In genomic region chr2:168455692-168456525, GRCh38 we compare ENCODE assay signal across 8 cellular contexts.
A peak's percentile ranks its signal among the peaks of the same experiment; 100 is the strongest.
DNase-seq lines count a peak whose midpoint lies in the region; ATAC-seq and TF ChIP-seq lines count a peak whose summit lies in the region.

CERS6 (plus strand) TSS chr2:168456272; CDS start chr2:168456449, 177 bp downstream.

- ATAC-seq in HG02678 (IDR thresholded peaks at IDR 0.05; ENCODE audit: unreplicated experiment), result peak; percentile 95

- H3K4me3 ChIP-seq in astrocyte of the spinal cord (ENCODE audit: low read depth, low read length) (peak within 1 kb of the TSS; percentile 90), retinal pigment epithelial cell (ENCODE audit: low read length) (peak within 1 kb of the TSS; percentile 96)

- DNase-seq in GM13977 (ENCODE audit: low spot score) (peak; percentile 96), NCI-H128 (lab: John Stamatoyannopoulos, UW; ENCODE audit: unreplicated experiment) (peak; percentile 69), T-helper 9 cell (peak; percentile 28), astrocyte of the spinal cord (ENCODE audit: low read depth, low spot score) (peak; percentile 95), hypothalamus (lab: John Stamatoyannopoulos, UW) (peak; percentile 14 to 94 (median 82)), retinal pigment epithelial cell (ENCODE audit: low read depth) (peak; percentile 79), NAMALWA (ENCODE audit: low spot score) (no peak)

- no peak for TF ChIP-seq CTCF in GM13977 (IDR thresholded peaks at IDR 0.05; ENCODE audit: extremely low read depth, insufficient read depth, missing control alignments)
- TF ChIP-seq CTCF in astrocyte of the spinal cord (IDR thresholded peaks at IDR 0.05; ENCODE audit: low read depth, low read length), result no peak
- no peak for TF ChIP-seq CTCF in retinal pigment epithelial cell (conservative IDR thresholded peaks at IDR 0.05; ENCODE audit: low read depth, low read length)

- in situ Hi-C loops in GM13977 (cut with MboI; ENCODE audit: low pct_unique_long_range_greater_than_20kb, low sequenced_read_pairs, unreplicated experiment), result no loop called here
- in situ Hi-C loops in astrocyte of the spinal cord (cut with HindIII; ENCODE audit: low sequenced_read_pairs), result no loop called here
